ENCODE assay signal across 14 cellular contexts in genomic region chr10:94213980-94214379, GRCh38.
"Had no signal": no experiment of that assay in that cellular context is flagged by ENCODE, and none has a peak within 500 bp of the region (broad histone marks: within the 10 kb centered on the region; RNA-seq: fewer than 3 reads in every experiment).

No MANE protein-coding gene starts in this region.

- H3K9me3 ChIP-seq: colonic mucosa had no signal

- H3K36me3 ChIP-seq: colonic mucosa had no signal

- DNase-seq: activated CD4-positive, alpha-beta T cell treated with anti-CD3 and anti-CD28 coated beads for 36 hours; activated CD8-positive, alpha-beta memory T cell treated with anti-CD3 and anti-CD28 coated beads, Interleukin-2, amount 50 U/mL, for 48 hours; activated CD8-positive, alpha-beta T cell treated with anti-CD3 and anti-CD28 coated beads for 36 hours; activated naive CD4-positive, alpha-beta T cell; aorta; effector CD8-positive, alpha-beta T cell; hippocampal formation; nucleus accumbens; stimulated activated CD4-positive, alpha-beta T cell treated with anti-CD3 and anti-CD28 coated beads, Interleukin-4, amount 100 ng/mL, for 24 hours; stimulated activated naive CD8-positive, alpha-beta T cell treated with anti-CD3 and anti-CD28 coated beads, Interleukin-15, amount 100 ng/mL, for 72 hours; T-cell; T1000 had no signal

- H3K27me3 ChIP-seq: colonic mucosa had no signal

- ATAC-seq: activated CD4-positive, alpha-beta T cell treated with anti-CD3 and anti-CD28 coated beads for 36 hours; activated CD8-positive, alpha-beta T cell treated with anti-CD3 and anti-CD28 coated beads for 36 hours; natural killer cell treated with Interleukin-12 subunit alpha and Interleukin-12 subunit beta and Interleukin-15 and Interleukin-18, amount 100 ng/mL, for 72 hours; stimulated activated naive CD8-positive, alpha-beta T cell treated with anti-CD3 and anti-CD28 coated beads, Interleukin-15, amount 100 ng/mL, for 72 hours; T-cell had no signal

- H3K4me1 ChIP-seq: colonic mucosa had no signal

- H3K4me3 ChIP-seq: colonic mucosa had no signal

- H3K27ac ChIP-seq: colonic mucosa had no signal
